In genomic region chr18:76252880-76253279, GRCh38 we compare ENCODE assay signal across 11 cellular contexts.
DNase-seq lines count a peak whose midpoint lies in the region; ATAC-seq and TF ChIP-seq lines count a peak whose summit lies in the region.
"Had no signal": no experiment of that assay in that cellular context is flagged by ENCODE, and none has a peak within 500 bp of the region (broad histone marks: within the 10 kb centered on the region; RNA-seq: fewer than 3 reads in every experiment).

No MANE protein-coding gene starts in this region.

- H3K79me2 ChIP-seq in OCI-LY1 (ENCODE audit: insufficient read depth, low read length) = no peaks in the 10 kb centered on the region

- no peaks in the 10 kb centered on the region for H3F3A ChIP-seq in OCI-LY1 (ENCODE audit: insufficient read depth, low read length)

- H3K4me3 ChIP-seq in AG09309 (ENCODE audit: control insufficient read depth, low read depth, low read length) (no peak overlapping the region), OCI-LY1 (ENCODE audit: low read depth, low read length, poor library complexity, severe bottlenecking) (no peak overlapping the region)
- H3K4me3 ChIP-seq: thoracic aorta had no signal

- ATAC-seq in foreskin keratinocyte (no peak), GM19467 (IDR thresholded peaks at IDR 0.05; ENCODE audit: unreplicated experiment) (no peak), GM21619 (IDR thresholded peaks at IDR 0.05; ENCODE audit: unreplicated experiment) (no peak)

- H3K27ac ChIP-seq in OCI-LY1 (ENCODE audit: low read depth, low read length, poor library complexity, severe bottlenecking) (no peak overlapping the region), foreskin keratinocyte (no peak overlapping the region)
- H3K27ac ChIP-seq: thoracic aorta had no signal

- no peaks in the 10 kb centered on the region for H3K4me1 ChIP-seq in OCI-LY1 (ENCODE audit: insufficient read depth, low read length, severe bottlenecking)
- H3K4me1 ChIP-seq in foreskin keratinocyte = no peaks in the 10 kb centered on the region

- H4K20me1 ChIP-seq in OCI-LY1 (ENCODE audit: insufficient read depth, low read length) = no peaks in the 10 kb centered on the region

- H3K9ac ChIP-seq in OCI-LY1 (ENCODE audit: low read length) = no peak overlapping the region

- peak; percentile 35 for TF ChIP-seq CTCF in AG09309 (IDR thresholded peaks at IDR 0.05; ENCODE audit: control insufficient read depth, insufficient read depth, low read depth, low read length, missing control alignments)
- TF ChIP-seq CTCF in GM20000 (IDR thresholded peaks at IDR 0.05; ENCODE audit: extremely low read depth, missing control alignments) = peak; percentile 25
- peak; percentile 44 for TF ChIP-seq CTCF in OCI-LY1 (IDR thresholded peaks at IDR 0.05; ENCODE audit: low read length)
- peak; percentile 54 for TF ChIP-seq CTCF in foreskin keratinocyte (conservative IDR thresholded peaks at IDR 0.05)

- no peak overlapping the region for H3K4me2 ChIP-seq in OCI-LY1 (ENCODE audit: low read length)

- no peaks in the 10 kb centered on the region for H3K36me3 ChIP-seq in OCI-LY1 (ENCODE audit: insufficient read depth, low read length)
- H3K36me3 ChIP-seq: thoracic aorta had no signal

- H3K9me3 ChIP-seq in OCI-LY1 (ENCODE audit: low read length) = no peaks in the 10 kb centered on the region
- H3K9me3 ChIP-seq: thoracic aorta had no signal

- H2AFZ ChIP-seq in OCI-LY1 (ENCODE audit: low read length) = no peak overlapping the region

- DNase-seq in AG09309 (ENCODE audit: low read depth) (no peak), GM20000 (ENCODE audit: low spot score) (no peak), foreskin keratinocyte (no peak), GF-D8 (lab: John Stamatoyannopoulos, UW) (no peak), dermis blood vessel endothelial cell (no peak)
- DNase-seq: activated CD4-positive, alpha-beta T cell treated with anti-CD3 and anti-CD28 coated beads for 48 hours; NCI-H187 treated with DMSO at 0.1 percent for 48 hours had no signal

- no peaks in the 10 kb centered on the region for H3K9me2 ChIP-seq in OCI-LY1 (ENCODE audit: low read depth, low read length)

- H3K27me3 ChIP-seq in OCI-LY1 (ENCODE audit: insufficient read depth, low read length) (no peaks in the 10 kb centered on the region), foreskin keratinocyte (no peaks in the 10 kb centered on the region)
